In the genomic region with DNA sequence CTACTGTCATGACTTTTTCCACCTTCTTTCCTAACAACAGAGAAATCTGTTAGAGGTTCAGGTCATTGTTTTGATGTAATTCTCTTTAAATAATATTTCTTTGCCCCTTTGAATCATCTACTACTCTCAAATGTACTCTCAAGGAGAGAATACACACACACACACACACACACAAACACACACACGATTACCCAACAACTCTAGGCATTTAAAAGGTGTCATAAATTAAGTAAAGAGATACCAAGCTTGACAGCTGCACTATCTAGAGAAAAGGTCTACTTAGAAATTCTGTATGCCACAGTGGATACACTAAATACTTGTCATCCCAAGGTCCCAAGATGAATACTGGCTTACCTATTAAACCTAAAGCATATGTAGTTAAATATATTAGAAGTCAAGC, we compare ENCODE assay signal across 26 cellular contexts.
"Had no signal": no experiment of that assay in that cellular context is flagged by ENCODE, and none has a peak within 500 bp of the region (broad histone marks: within the 10 kb centered on the region; RNA-seq: fewer than 3 reads in every experiment).

No MANE protein-coding gene starts in this region.

- H3K4me1 ChIP-seq: prostate gland, upper lobe of right lung had no signal

- H3K27ac ChIP-seq: epithelial cell of prostate, esophagus squamous epithelium, pancreas, prostate gland, stomach, thyroid gland, upper lobe of right lung had no signal

- H3K4me3 ChIP-seq: esophagus squamous epithelium, pancreas, prostate gland, smooth muscle cell, stomach, thyroid gland, upper lobe of right lung had no signal

- H3K36me3 ChIP-seq: esophagus squamous epithelium, pancreas, prostate gland, stomach, thyroid gland, upper lobe of right lung had no signal

- H3K9me3 ChIP-seq: esophagus squamous epithelium, pancreas, prostate gland, stomach, thyroid gland, upper lobe of right lung had no signal

- DNase-seq: activated CD4-positive, alpha-beta memory T cell treated with anti-CD3 and anti-CD28 coated beads for 36 hours; activated CD4-positive, alpha-beta T cell treated with anti-CD3 and anti-CD28 coated beads, Interleukin-2, amount 10 ng/mL, durations not matched to agents 24 days and 14 days; activated CD4-positive, CD25-positive, alpha-beta regulatory T cell treated with anti-CD3 and anti-CD28 coated beads, Interleukin-2, amount 50 U/mL, for 72 hours; activated CD8-positive, alpha-beta memory T cell treated with anti-CD3 and anti-CD28 coated beads, Interleukin-2, amount 50 U/mL, for 48 hours; activated gamma-delta T cell treated with Interleukin-2 at 50 U/mL for 16 hours; activated naive CD8-positive, alpha-beta T cell treated with anti-CD3 and anti-CD28 coated beads, Interleukin-2, amount 50 U/mL, for 24 hours; activated T-cell treated with anti-CD3 and anti-CD28 coated beads, Interleukin-2, amount 50 U/mL, for 24 hours; anterior cingulate cortex; dermis blood vessel endothelial cell; effector CD8-positive, alpha-beta T cell; esophagus squamous epithelium; glutamatergic neuron; islet precursor cell; naive B cell; nucleus accumbens; pancreas; stimulated activated CD4-positive, alpha-beta T cell treated with anti-CD3 and anti-CD28 coated beads, Interleukin-1b, Interleukin-23, amount 100 ng/mL, for 48 hours; stimulated activated naive B cell treated with anti-CD40 and anti-IgM and Interleukin-4, amounts not matched to agents 10 μg/mL and 1 μg/mL and 100 μg/mL, for 72 hours; stomach; T-helper 17 cell; T1000; thyroid gland; upper lobe of right lung had no signal

- ATAC-seq: activated naive CD8-positive, alpha-beta T cell treated with anti-CD3 and anti-CD28 coated beads, Interleukin-2, amount 50 U/mL, for 24 hours; pancreas; stimulated activated naive B cell treated with anti-CD40 and anti-IgM and Interleukin-4, amounts not matched to agents 10 μg/mL and 1 μg/mL and 100 μg/mL, for 72 hours; T-helper 17 cell; upper lobe of right lung had no signal

- H3K27me3 ChIP-seq: esophagus squamous epithelium, pancreas, stomach, thyroid gland, upper lobe of right lung had no signal

- H3K4me2 ChIP-seq: smooth muscle cell had no signal
